Comparison of ENCODE assay signal across 2 cellular contexts in genomic region chr19:280541-281007, GRCh38.
TF ChIP-seq lines count a peak whose summit lies in the region.

No MANE protein-coding gene starts in this region.

TF ChIP-seq in HepG2, 621 proteins besides CTCF, POLR2A, EP300 and RAD21:
- TF ChIP-seq ZBTB7B (CRISPR knock-in tag; IDR thresholded peaks at IDR 0.05), result no peak
- TF ChIP-seq SP2 (CRISPR knock-in tag; IDR thresholded peaks at IDR 0.05), result no peak
- no peak for TF ChIP-seq ESRRA (CRISPR knock-in tag; IDR thresholded peaks at IDR 0.05; ENCODE audit: low read depth)
- TF ChIP-seq, protein P1, sequence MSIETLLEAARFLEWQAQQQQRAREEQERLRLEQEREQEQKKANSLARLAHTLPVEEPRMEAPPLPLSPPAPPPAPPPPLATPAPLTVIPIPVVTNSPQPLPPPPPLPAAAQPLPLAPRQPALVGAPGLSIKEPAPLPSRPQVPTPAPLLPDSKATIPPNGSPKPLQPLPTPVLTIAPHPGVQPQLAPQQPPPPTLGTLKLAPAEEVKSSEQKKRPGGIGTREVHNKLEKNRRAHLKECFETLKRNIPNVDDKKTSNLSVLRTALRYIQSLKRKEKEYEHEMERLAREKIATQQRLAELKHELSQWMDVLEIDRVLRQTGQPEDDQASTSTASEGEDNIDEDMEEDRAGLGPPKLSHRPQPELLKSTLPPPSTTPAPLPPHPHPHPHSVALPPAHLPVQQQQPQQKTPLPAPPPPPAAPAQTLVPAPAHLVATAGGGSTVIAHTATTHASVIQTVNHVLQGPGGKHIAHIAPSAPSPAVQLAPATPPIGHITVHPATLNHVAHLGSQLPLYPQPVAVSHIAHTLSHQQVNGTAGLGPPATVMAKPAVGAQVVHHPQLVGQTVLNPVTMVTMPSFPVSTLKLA (IDR thresholded peaks at IDR 0.05), result no peak
- no peak for TF ChIP-seq MED1 (CRISPR knock-in tag; IDR thresholded peaks at IDR 0.05)
- TF ChIP-seq ZNF572 (CRISPR knock-in tag; IDR thresholded peaks at IDR 0.05), result no peak
- no peak for TF ChIP-seq RFX5 (IDR thresholded peaks at IDR 0.05; ENCODE audit: low read depth, low read length)
- TF ChIP-seq, protein P2, sequence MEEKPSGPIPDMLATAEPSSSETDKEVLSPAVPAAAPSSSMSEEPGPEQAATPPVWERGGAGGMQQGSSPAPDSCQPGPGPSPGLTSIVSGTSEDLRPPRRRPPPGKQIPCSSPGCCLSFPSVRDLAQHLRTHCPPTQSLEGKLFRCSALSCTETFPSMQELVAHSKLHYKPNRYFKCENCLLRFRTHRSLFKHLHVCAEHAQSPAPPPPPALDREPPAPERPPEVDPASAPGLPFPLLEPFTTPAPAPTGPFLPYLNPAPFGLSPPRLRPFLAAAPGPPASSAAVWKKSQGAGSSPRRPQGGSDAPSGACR (CRISPR knock-in tag; IDR thresholded peaks at IDR 0.05), result no peak
- no peak for TF ChIP-seq ZNF143 (CRISPR knock-in tag; IDR thresholded peaks at IDR 0.05)
- no peak for TF ChIP-seq HDAC6 (IDR thresholded peaks at IDR 0.05; ENCODE audit: low read depth, low read length)
- TF ChIP-seq ONECUT2 (CRISPR knock-in tag; IDR thresholded peaks at IDR 0.05), result no peak
- no peak for TF ChIP-seq ZNF670 (CRISPR knock-in tag; IDR thresholded peaks at IDR 0.05; ENCODE audit: borderline replicate concordance)
- no peak for TF ChIP-seq ZNF225 (CRISPR knock-in tag; IDR thresholded peaks at IDR 0.05)
- TF ChIP-seq ZNF24 (IDR thresholded peaks at IDR 0.05), result no peak
- no peak for TF ChIP-seq ZNF256 (CRISPR knock-in tag; conservative IDR thresholded peaks at IDR 0.05)

TF ChIP-seq in K562, 482 proteins besides CTCF, POLR2A, EP300 and RAD21:
- TF ChIP-seq ZNF584 (CRISPR knock-in tag; IDR thresholded peaks at IDR 0.05; ENCODE audit: low read depth) (no peak), NR2C1 (IDR thresholded peaks at IDR 0.05) (peak; percentile 33; the same call in 1 of the 2 replicates), NR2C1 (tag; IDR thresholded peaks at IDR 0.05) (no peak)
TF ChIP-seq in K562: peak in this region for 1.
